ENCODE assay signal across 13 cellular contexts in the genomic region with DNA sequence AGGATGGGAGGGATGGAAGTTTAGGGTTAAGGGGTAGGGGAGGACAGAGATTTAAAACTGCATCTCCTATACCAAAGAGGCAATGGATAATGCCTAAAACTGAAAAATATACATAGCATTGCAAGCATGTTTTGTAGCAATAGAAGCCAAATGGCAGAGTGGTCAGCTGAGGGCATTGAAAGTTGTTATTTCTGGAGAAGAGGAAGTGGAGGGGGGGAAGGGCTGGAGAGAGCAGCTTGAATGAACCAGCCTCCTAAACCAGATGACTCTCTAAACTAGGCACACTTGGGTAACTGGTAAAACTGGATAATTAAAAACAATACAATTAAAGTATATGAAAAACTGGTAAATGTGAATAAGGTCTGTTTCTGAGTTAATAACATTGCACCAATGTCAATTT.
A peak's percentile ranks its signal among the peaks of the same experiment; 100 is the strongest.
DNase-seq lines count a peak whose midpoint lies in the region; ATAC-seq and TF ChIP-seq lines count a peak whose summit lies in the region.
"Had no signal": no experiment of that assay in that cellular context is flagged by ENCODE, and none has a peak within 500 bp of the region (broad histone marks: within the 10 kb centered on the region; RNA-seq: fewer than 3 reads in every experiment).

No MANE protein-coding gene starts in this region.

- no peaks in the 10 kb centered on the region for H3K9me3 Mint-ChIP-seq in progenitor cell of endocrine pancreas (ENCODE audit: low read depth)

- H3K27me3 Mint-ChIP-seq in progenitor cell of endocrine pancreas, result peaks cover 14% of the 10 kb centered on the region

- peak overlapping the region; percentile 76 for H3K27ac ChIP-seq in psoas muscle
- H3K27ac ChIP-seq in effector memory CD4-positive, alpha-beta T cell (ENCODE audit: insufficient read depth, low read length, poor library complexity, severe bottlenecking), result no peak overlapping the region
- H3K27ac ChIP-seq: WERI-Rb-1 had no signal

- no peak overlapping the region for H3K4me3 ChIP-seq in NB4 (ENCODE audit: low read depth, low read length)
- no peak overlapping the region for H3K4me3 ChIP-seq in psoas muscle
- H3K4me3 ChIP-seq in effector memory CD4-positive, alpha-beta T cell (ENCODE audit: insufficient read depth, low read depth, low read length, poor library complexity, severe bottlenecking), result no peak overlapping the region
- H3K4me3 ChIP-seq: transverse colon had no signal

- no peaks in the 10 kb centered on the region for H3K36me3 ChIP-seq in psoas muscle (ENCODE audit: insufficient read depth in 1 of 2, low read depth in 1 of 2)
- H3K36me3 ChIP-seq in effector memory CD4-positive, alpha-beta T cell (ENCODE audit: control insufficient read depth, insufficient read depth, low read length), result no peaks in the 10 kb centered on the region
- H3K36me3 ChIP-seq: transverse colon, WERI-Rb-1 had no signal

- TF ChIP-seq CTCF in NB4 (IDR thresholded peaks at IDR 0.05; ENCODE audit: low read depth, low read length), result no peak
- TF ChIP-seq CTCF in psoas muscle (IDR thresholded peaks at IDR 0.05), result no peak
- no peak for TF ChIP-seq CTCF in progenitor cell of endocrine pancreas (IDR thresholded peaks at IDR 0.05; ENCODE audit: unreplicated experiment)

- H3K4me1 ChIP-seq in psoas muscle, result peaks cover 27% of the 10 kb centered on the region
- no peaks in the 10 kb centered on the region for H3K4me1 ChIP-seq in effector memory CD4-positive, alpha-beta T cell (ENCODE audit: control insufficient read depth, insufficient read depth, low read length, poor library complexity, severe bottlenecking)

- no peaks in the 10 kb centered on the region for H3K36me3 Mint-ChIP-seq in progenitor cell of endocrine pancreas (ENCODE audit: insufficient read depth)

- ATAC-seq in psoas muscle (no peak), GM18867 (IDR thresholded peaks at IDR 0.05; ENCODE audit: unreplicated experiment) (no peak), GM21515 (IDR thresholded peaks at IDR 0.05; ENCODE audit: unreplicated experiment) (no peak)
- ATAC-seq: activated T-helper 17 cell treated with anti-CD3 and anti-CD28 coated beads, Interleukin-2, amount 50 U/mL, for 72 hours; naive thymus-derived CD4-positive, alpha-beta T cell had no signal

- H3K4me1 Mint-ChIP-seq in progenitor cell of endocrine pancreas (ENCODE audit: low read depth), result no peaks in the 10 kb centered on the region

- DNase-seq in CD1c-positive myeloid dendritic cell (ENCODE audit: extremely low spot score), result peak; percentile 49
- peak; percentile 75 for DNase-seq in NB4 (ENCODE audit: low read depth)
- peak; percentile 14 to 31 for DNase-seq in dermis microvascular lymphatic vessel endothelial cell (ENCODE audit: low read depth in 2 of 2)
- DNase-seq in psoas muscle, result no peak
- no peak for DNase-seq in effector memory CD4-positive, alpha-beta T cell
- no peak for DNase-seq in progenitor cell of endocrine pancreas (ENCODE audit: low spot score, unreplicated experiment)
- DNase-seq: naive thymus-derived CD4-positive, alpha-beta T cell; stimulated activated CD4-positive, alpha-beta T cell treated with anti-CD3 and anti-CD28 coated beads, Interleukin-2, amount 100 ng/mL, for 24 hours had no signal

- H3K27ac Mint-ChIP-seq in progenitor cell of endocrine pancreas, result no peak overlapping the region
- H3K27ac Mint-ChIP-seq: activated T-helper 17 cell treated with anti-CD3 and anti-CD28 coated beads, Interleukin-2, amount 50 U/mL, for 72 hours; naive thymus-derived CD4-positive, alpha-beta T cell had no signal

- no peaks in the 10 kb centered on the region for H3K27me3 ChIP-seq in psoas muscle (ENCODE audit: insufficient read depth in 3 of 3, low read length in 2 of 3)
- no peaks in the 10 kb centered on the region for H3K27me3 ChIP-seq in effector memory CD4-positive, alpha-beta T cell (replicated peaks; ENCODE audit: control insufficient read depth, insufficient read depth, low read length, poor library complexity, severe bottlenecking)
- H3K27me3 ChIP-seq: transverse colon had no signal

- H3K4me3 Mint-ChIP-seq in progenitor cell of endocrine pancreas (ENCODE audit: low read depth), result no peak overlapping the region
- H3K4me3 Mint-ChIP-seq: activated T-helper 17 cell treated with anti-CD3 and anti-CD28 coated beads, Interleukin-2, amount 50 U/mL, for 72 hours; naive thymus-derived CD4-positive, alpha-beta T cell had no signal

- no peak for TF ChIP-seq POLR2A in NB4 (IDR thresholded peaks at IDR 0.05; ENCODE audit: extremely low read depth, insufficient read length)

- intact Hi-C loops in psoas muscle (cut with DNase I), result loop anchor here in 1 of 2 donors (5.0 kb wide), 1 partner anchor 69 kb away; a partner anchor contains a TSS

- no peaks in the 10 kb centered on the region for H3K9me3 ChIP-seq in psoas muscle
- no peaks in the 10 kb centered on the region for H3K9me3 ChIP-seq in effector memory CD4-positive, alpha-beta T cell (ENCODE audit: control insufficient read depth, low read length)
- H3K9me3 ChIP-seq: transverse colon had no signal

Comparison
In these comparisons a context has a peak if more than half of its experiments do, and no peak if none do; other contexts are left out.
1. DNase-seq: peak in CD1c-positive myeloid dendritic cell (single experiment), NB4 (single experiment) and dermis microvascular lymphatic vessel endothelial cell (2 of 2); none in psoas muscle (0 of 2), effector memory CD4-positive, alpha-beta T cell (0 of 3) and progenitor cell of endocrine pancreas (single experiment).